11 cellular contexts compared by ENCODE assay signal in genomic region chr15:93244691-93245615, GRCh38.
A peak's percentile ranks its signal among the peaks of the same experiment; 100 is the strongest.
DNase-seq lines count a peak whose midpoint lies in the region; ATAC-seq lines count a peak whose summit lies in the region.
"Had no signal": no experiment of that assay in that cellular context is flagged by ENCODE, and none has a peak within 500 bp of the region (broad histone marks: within the 10 kb centered on the region; RNA-seq: fewer than 3 reads in every experiment).

No MANE protein-coding gene starts in this region.

- no peaks in the 10 kb centered on the region for H3K27me3 ChIP-seq in BLaER1 treated with 17β-estradiol and CSF1 and Interleukin-3, amounts not matched to agents 10 nM and 100 nM
- H3K27me3 ChIP-seq in mesendoderm (ENCODE audit: insufficient read depth, low read length, poor library complexity): no peaks in the 10 kb centered on the region

- no peak overlapping the region for H3K4me3 Mint-ChIP-seq in stimulated activated effector memory CD8-positive, alpha-beta T cell treated with anti-CD3 and anti-CD28 coated beads, Interleukin-12 subunit alpha, Interleukin-12 subunit beta, amount 100 ng/mL, for 72 hours

- H3K18ac ChIP-seq in mesendoderm (ENCODE audit: low read length): no peak overlapping the region

- H3K27ac Mint-ChIP-seq in stimulated activated effector memory CD8-positive, alpha-beta T cell treated with anti-CD3 and anti-CD28 coated beads, Interleukin-12 subunit alpha, Interleukin-12 subunit beta, amount 100 ng/mL, for 72 hours: no peak overlapping the region

- H2BK5ac ChIP-seq in mesendoderm (ENCODE audit: low read length): no peak overlapping the region

- H3K79me2 ChIP-seq in mesendoderm (ENCODE audit: control insufficient read depth, insufficient read depth, low read length): no peaks in the 10 kb centered on the region

- H4K20me1 ChIP-seq in BLaER1 treated with 17β-estradiol and CSF1 and Interleukin-3, amounts not matched to agents 10 nM and 100 nM: no peaks in the 10 kb centered on the region

- H3K4me3 ChIP-seq in BLaER1 treated with 17β-estradiol and CSF1 and Interleukin-3, amounts not matched to agents 10 nM and 100 nM: no peak overlapping the region
- no peak overlapping the region for H3K4me3 ChIP-seq in mesendoderm (ENCODE audit: low read length)

- no peak overlapping the region for H4K5ac ChIP-seq in mesendoderm (ENCODE audit: low read length)

- H3K36me3 ChIP-seq in BLaER1 treated with 17β-estradiol and CSF1 and Interleukin-3, amounts not matched to agents 10 nM and 100 nM: no peaks in the 10 kb centered on the region
- H3K36me3 ChIP-seq in mesendoderm (ENCODE audit: control insufficient read depth, insufficient read depth, low read length): no peaks in the 10 kb centered on the region

- no peaks in the 10 kb centered on the region for H3K36me3 Mint-ChIP-seq in stimulated activated effector memory CD8-positive, alpha-beta T cell treated with anti-CD3 and anti-CD28 coated beads, Interleukin-12 subunit alpha, Interleukin-12 subunit beta, amount 100 ng/mL, for 72 hours

- DNase-seq in NCI-H524 (lab: John Stamatoyannopoulos, UW): peak; percentile 40 to 74
- DNase-seq in mesendoderm: no peak
- DNase-seq in stimulated activated effector memory CD8-positive, alpha-beta T cell treated with anti-CD3 and anti-CD28 coated beads, Interleukin-12 subunit alpha, Interleukin-12 subunit beta, amount 100 ng/mL, for 72 hours (ENCODE audit: low spot score in 2 of 2): no peak
- DNase-seq in activated CD4-positive, alpha-beta T cell treated with anti-CD3 and anti-CD28 coated beads for 4 hours: no peak
- DNase-seq in substantia nigra (lab: John Stamatoyannopoulos, UW): no peak
- DNase-seq in NCI-H2081 (lab: John Stamatoyannopoulos, UW): no peak
- DNase-seq: C1 segment of cervical spinal cord, KG1, NCI-H2029, NCI-H510A treated with DMSO at 0.1 percent for 48 hours had no signal

- no peak overlapping the region for H3K4ac ChIP-seq in mesendoderm (ENCODE audit: low read depth, low read length)

- peak overlapping the region in 2 of 11 experiments; percentile 60 to 85; a peak in 3 of 22 replicates for H3K27ac ChIP-seq in BLaER1 treated with 17β-estradiol and CSF1 and Interleukin-3, amounts not matched to agents 10 nM and 100 nM
- H3K27ac ChIP-seq in mesendoderm (ENCODE audit: low read depth, low read length) (no peak overlapping the region), substantia nigra (ENCODE audit: low read depth, low read length, poor library complexity, severe bottlenecking) (no peak overlapping the region)

- H3K4me2 ChIP-seq in BLaER1 treated with 17β-estradiol and CSF1 and Interleukin-3, amounts not matched to agents 10 nM and 100 nM: peak overlapping the region in 9 of 11 experiments; percentile 18 to 97 (median 70); a peak in 16 of 22 replicates
- no peak overlapping the region for H3K4me2 ChIP-seq in mesendoderm (ENCODE audit: low read length)

- no peaks in the 10 kb centered on the region for H3K79me1 ChIP-seq in mesendoderm (ENCODE audit: low read length)

- peaks cover 29 to 66% (median 60%) of the 10 kb centered on the region in 10 experiments for H3K4me1 ChIP-seq in BLaER1 treated with 17β-estradiol and CSF1 and Interleukin-3, amounts not matched to agents 10 nM and 100 nM
- H3K4me1 ChIP-seq in mesendoderm (ENCODE audit: control insufficient read depth, low read depth, low read length): peaks cover 2% of the 10 kb centered on the region

- H2BK15ac ChIP-seq in mesendoderm (replicated peaks; ENCODE audit: low read depth): no peak overlapping the region

- H2BK120ac ChIP-seq in mesendoderm (ENCODE audit: low read depth, low read length): no peak overlapping the region

- H3K56ac ChIP-seq in mesendoderm (ENCODE audit: low read length): peak overlapping the region; percentile 42

- H4K8ac ChIP-seq in mesendoderm (ENCODE audit: low read depth, low read length): no peak overlapping the region

- no CpG with 5 or more reads among the region's 25 CpGs for WGBS in mesendoderm (ENCODE audit: extremely low coverage, insufficient coverage, low lambda C conversion rate)

- no peak overlapping the region for H2AK5ac ChIP-seq in mesendoderm (ENCODE audit: low read length)

- H3K9ac ChIP-seq in BLaER1 treated with 17β-estradiol and CSF1 and Interleukin-3, amounts not matched to agents 10 nM and 100 nM: no peak overlapping the region
- H3K9ac ChIP-seq in mesendoderm (ENCODE audit: low read length): no peak overlapping the region

- H3K23ac ChIP-seq in mesendoderm (ENCODE audit: low read length): no peak overlapping the region

- no peaks in the 10 kb centered on the region for H3K9me3 Mint-ChIP-seq in stimulated activated effector memory CD8-positive, alpha-beta T cell treated with anti-CD3 and anti-CD28 coated beads, Interleukin-12 subunit alpha, Interleukin-12 subunit beta, amount 100 ng/mL, for 72 hours

- H3K4me1 Mint-ChIP-seq in stimulated activated effector memory CD8-positive, alpha-beta T cell treated with anti-CD3 and anti-CD28 coated beads, Interleukin-12 subunit alpha, Interleukin-12 subunit beta, amount 100 ng/mL, for 72 hours: no peaks in the 10 kb centered on the region

- peak; percentile 13 for ATAC-seq in stimulated activated effector memory CD8-positive, alpha-beta T cell treated with anti-CD3 and anti-CD28 coated beads, Interleukin-12 subunit alpha, Interleukin-12 subunit beta, amount 100 ng/mL, for 72 hours

- H3K9me3 ChIP-seq in BLaER1 treated with 17β-estradiol and CSF1 and Interleukin-3, amounts not matched to agents 10 nM and 100 nM (replicated peaks in 1 of 11): peaks cover under 1 to 3% (median 2%) of the 10 kb centered on the region in 11 experiments; a peak in 8 of 22 replicates

Comparison
In these comparisons a context has a peak if more than half of its experiments do, and no peak if none do; other contexts are left out.
1. DNase-seq: peak in NCI-H524 (2 of 2); none in mesendoderm (single experiment), stimulated activated effector memory CD8-positive, alpha-beta T cell treated with anti-CD3 and anti-CD28 coated beads, Interleukin-12 subunit alpha, Interleukin-12 subunit beta, amount 100 ng/mL, for 72 hours (0 of 2), activated CD4-positive, alpha-beta T cell treated with anti-CD3 and anti-CD28 coated beads for 4 hours (0 of 2), substantia nigra (0 of 49) and NCI-H2081 (0 of 2).